8 cellular contexts compared by ENCODE assay signal in the genomic region with DNA sequence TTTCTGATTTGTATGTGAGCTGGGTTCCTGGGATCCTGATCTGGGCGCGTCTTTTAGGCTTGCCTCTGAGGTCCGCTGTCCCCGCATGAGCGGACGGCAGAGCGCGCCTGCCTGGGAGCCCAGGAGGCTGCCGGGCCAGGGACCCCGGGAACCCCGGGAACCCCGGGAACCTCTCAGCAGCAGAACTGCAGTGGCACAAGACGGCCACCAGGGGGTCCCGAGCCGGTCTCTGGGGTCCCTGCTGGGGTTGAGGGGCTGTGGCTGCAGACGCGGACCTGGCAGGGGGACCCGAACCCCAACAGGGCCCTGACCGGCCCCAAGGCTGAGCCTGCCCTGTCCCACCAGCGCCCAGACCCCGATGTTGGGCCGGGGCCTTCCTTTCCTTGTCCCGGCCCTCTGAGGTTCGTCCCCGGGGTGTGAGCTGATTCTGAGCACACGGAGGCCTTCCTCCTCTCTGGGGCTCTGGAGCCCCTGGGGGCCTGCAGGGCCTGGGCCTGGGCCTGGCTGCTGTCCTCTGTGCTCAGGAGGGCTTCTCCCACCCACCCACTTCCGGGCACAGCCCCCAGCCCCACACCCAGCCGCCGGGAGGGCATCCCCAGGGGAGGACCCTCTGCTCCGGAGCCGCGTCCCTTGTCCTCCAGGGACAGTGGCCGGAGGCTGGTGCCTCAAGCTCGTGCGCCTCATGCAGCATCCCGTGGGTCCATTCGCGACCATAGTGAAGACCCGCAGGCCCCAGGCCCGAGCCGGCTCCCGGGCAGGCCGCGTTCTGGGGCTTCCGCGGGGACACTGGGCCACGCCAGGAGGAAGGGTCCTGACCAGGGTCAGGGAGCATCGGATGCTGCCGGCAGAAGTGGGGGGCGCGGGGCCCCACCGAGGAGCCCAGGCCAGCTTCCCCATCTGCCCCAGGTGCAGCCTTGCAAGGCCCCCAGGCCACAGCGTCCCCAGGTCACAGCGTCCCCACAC.
DNase-seq lines count a peak whose midpoint lies in the region; ATAC-seq and TF ChIP-seq lines count a peak whose summit lies in the region.
"Not testable (repeated sequence)": the region's sequence is repeated elsewhere in the genome, so short reads cannot be mapped to it uniquely, and the experiment has no call there.

No MANE protein-coding gene starts in this region.

- not testable (repeated sequence) for H4K20me1 ChIP-seq in BLaER1; PC-9 (ENCODE audit: insufficient read depth)

- not testable (repeated sequence) for H3K79me2 ChIP-seq in PC-9 (ENCODE audit: low read depth)

- not testable (repeated sequence) for H3K27ac Mint-ChIP-seq in activated CD8-positive, alpha-beta T cell treated with anti-CD3 and anti-CD28 coated beads, Interleukin-2, amount 10 ng/mL, durations not matched to agents 7 days and 5 days

- BruUV-seq in PC-9 (replicated peaks; lab: Mats Ljungman, UMichigan), result not testable (repeated sequence)

- not testable (repeated sequence) for H3F3A ChIP-seq in PC-9 (ENCODE audit: insufficient read depth, low read depth)

- ATAC-seq in GM19455 (IDR thresholded peaks at IDR 0.05; ENCODE audit: unreplicated experiment) (peak; percentile 0), HG02885 (IDR thresholded peaks at IDR 0.05; ENCODE audit: poor library complexity, unreplicated experiment) (peak; percentile 29), Right ventricle myocardium inferior (peak; percentile 18)
- ATAC-seq in activated CD8-positive, alpha-beta T cell treated with anti-CD3 and anti-CD28 coated beads, Interleukin-2, amount 10 ng/mL, durations not matched to agents 7 days and 5 days, result peak; percentile 32

- TF ChIP-seq CTCF in GM12873 (IDR thresholded peaks at IDR 0.05; ENCODE audit: insufficient read depth, low read depth, low read length, missing control alignments) (peak; percentile 8), PC-9 (conservative IDR thresholded peaks at IDR 0.05) (0 out of 2 replicates have a peak, but pooled peaks have one; percentile 19), spleen (IDR thresholded peaks at IDR 0.05 in 8 of 11, conservative IDR thresholded peaks at IDR 0.05 in 3 of 11) (peak in 6 of 11 experiments; percentile 15 to 35 (median 21))

- H3K36me3 Mint-ChIP-seq in activated CD8-positive, alpha-beta T cell treated with anti-CD3 and anti-CD28 coated beads, Interleukin-2, amount 10 ng/mL, durations not matched to agents 7 days and 5 days (ENCODE audit: low read depth), result not testable (repeated sequence)

- peak overlapping the region; percentile 56 for H3K4me2 ChIP-seq in BLaER1
- H3K4me2 ChIP-seq in PC-9, result not testable (repeated sequence)

- not testable (repeated sequence) for TF ChIP-seq POLR2A in spleen (IDR thresholded peaks at IDR 0.05)

- not testable (repeated sequence) for DNase-seq in PC-9; activated CD8-positive, alpha-beta T cell treated with anti-CD3 and anti-CD28 coated beads, Interleukin-2, amount 10 ng/mL, durations not matched to agents 7 days and 5 days; Right ventricle myocardium inferior (ENCODE audit: missing footprints); spleen

- WGBS in spleen, 5 donors, result 33 to 68% (median 61%) methylated on average over 3 to 23 of the region's 54 CpGs; no CpG with 5 or more reads in 1 of the 5 donors

- not testable (repeated sequence) for H3K27me3 ChIP-seq in BLaER1; spleen (replicated peaks in 1 of 7)
- peaks cover 27% of the 10 kb centered on the region for H3K27me3 ChIP-seq in PC-9 (ENCODE audit: insufficient read depth, low read depth)

- not testable (repeated sequence) for H3K9me3 Mint-ChIP-seq in activated CD8-positive, alpha-beta T cell treated with anti-CD3 and anti-CD28 coated beads, Interleukin-2, amount 10 ng/mL, durations not matched to agents 7 days and 5 days (ENCODE audit: insufficient read depth)

- POLR2A ChIA-PET in PC-9 (lab: Charles Lee; ENCODE audit: unreplicated experiment); activated CD8-positive, alpha-beta T cell treated with anti-CD3 and anti-CD28 coated beads, Interleukin-2, amount 10 ng/mL, durations not matched to agents 7 days and 5 days (lab: Charles Lee): not testable (repeated sequence)

- H3K4me3 ChIP-seq in BLaER1 (peak overlapping the region; percentile 57), spleen (peak overlapping the region in 3 of 8 donors; percentile 17 to 59 (median 25))
- H3K4me3 ChIP-seq in PC-9, result not testable (repeated sequence)

- peak overlapping the region; percentile 66; the same call in 1 of the 2 replicates for H3K9ac ChIP-seq in BLaER1

- CTCF ChIA-PET in PC-9 (lab: Charles Lee), result not testable (repeated sequence)
- CTCF ChIA-PET in activated CD8-positive, alpha-beta T cell treated with anti-CD3 and anti-CD28 coated beads, Interleukin-2, amount 10 ng/mL, durations not matched to agents 7 days and 5 days (lab: Charles Lee), result interaction anchor here (0.7 to 0.8 kb wide), 2 partner anchors 265 to 267 kb away, joined by 5 to 6 read pairs; no protein-coding TSS in a partner anchor

- H3K4me1 Mint-ChIP-seq in activated CD8-positive, alpha-beta T cell treated with anti-CD3 and anti-CD28 coated beads, Interleukin-2, amount 10 ng/mL, durations not matched to agents 7 days and 5 days (ENCODE audit: low read depth), result not testable (repeated sequence)

- not testable (repeated sequence) for H3K27me3 Mint-ChIP-seq in activated CD8-positive, alpha-beta T cell treated with anti-CD3 and anti-CD28 coated beads, Interleukin-2, amount 10 ng/mL, durations not matched to agents 7 days and 5 days (ENCODE audit: low read depth)

- H3K27ac ChIP-seq in BLaER1, result peak overlapping the region; percentile 69
- H3K27ac ChIP-seq in PC-9, result not testable (repeated sequence)
- peak overlapping the region in 4 of 8 donors; percentile 69 to 86 (median 70) for H3K27ac ChIP-seq in spleen

- H3K9me2 ChIP-seq in PC-9 (ENCODE audit: insufficient read depth), result not testable (repeated sequence)

- not testable (repeated sequence) for H3K36me3 ChIP-seq in BLaER1; PC-9 (ENCODE audit: low read depth); spleen

- not testable (repeated sequence) for H3K9me3 ChIP-seq in BLaER1; PC-9 (ENCODE audit: insufficient read depth, low read depth); spleen

- intact Hi-C loops in PC-9 (cut with micrococcal nuclease; ENCODE audit: unreplicated experiment); spleen (cut with DNase I; ENCODE audit: low total_unique reads): not testable (repeated sequence)
- intact Hi-C loops in Right ventricle myocardium inferior (cut with DNase I), result loop anchor here (10.0 kb wide), 1 partner anchor 266 kb away; no protein-coding TSS in a partner anchor

- H3K4me3 Mint-ChIP-seq in activated CD8-positive, alpha-beta T cell treated with anti-CD3 and anti-CD28 coated beads, Interleukin-2, amount 10 ng/mL, durations not matched to agents 7 days and 5 days, result not testable (repeated sequence)

- peaks cover 16% of the 10 kb centered on the region for H3K4me1 ChIP-seq in BLaER1
- not testable (repeated sequence) for H3K4me1 ChIP-seq in PC-9 (replicated peaks; ENCODE audit: insufficient read depth); spleen

- not testable (repeated sequence) for H2AFZ ChIP-seq in PC-9
